In genomic region chr20:2524435-2525272, GRCh38 we compare ENCODE assay signal across 1 cellular context.
TF ChIP-seq lines count a peak whose summit lies in the region.

No MANE protein-coding gene starts in this region.

TF ChIP-seq in K562, 482 proteins besides CTCF, POLR2A, EP300 and RAD21 (continued from another document and continues in another):
- TF ChIP-seq, protein P1, sequence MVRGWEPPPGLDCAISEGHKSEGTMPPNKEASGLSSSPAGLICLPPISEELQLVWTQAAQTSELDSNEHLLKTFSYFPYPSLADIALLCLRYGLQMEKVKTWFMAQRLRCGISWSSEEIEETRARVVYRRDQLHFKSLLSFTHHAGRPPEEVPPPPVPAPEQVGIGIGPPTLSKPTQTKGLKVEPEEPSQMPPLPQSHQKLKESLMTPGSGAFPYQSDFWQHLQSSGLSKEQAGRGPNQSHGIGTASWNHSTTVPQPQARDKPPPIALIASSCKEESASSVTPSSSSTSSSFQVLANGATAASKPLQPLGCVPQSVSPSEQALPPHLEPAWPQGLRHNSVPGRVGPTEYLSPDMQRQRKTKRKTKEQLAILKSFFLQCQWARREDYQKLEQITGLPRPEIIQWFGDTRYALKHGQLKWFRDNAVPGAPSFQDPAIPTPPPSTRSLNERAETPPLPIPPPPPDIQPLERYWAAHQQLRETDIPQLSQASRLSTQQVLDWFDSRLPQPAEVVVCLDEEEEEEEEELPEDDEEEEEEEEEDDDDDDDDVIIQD (CRISPR knock-in tag; IDR thresholded peaks at IDR 0.05) = no peak
- no peak for TF ChIP-seq PURB (CRISPR knock-in tag; IDR thresholded peaks at IDR 0.05; ENCODE audit: low read depth)
- no peak for TF ChIP-seq ZNF140 (CRISPR knock-in tag; IDR thresholded peaks at IDR 0.05)
- TF ChIP-seq BMI1 (IDR thresholded peaks at IDR 0.05; ENCODE audit: low read length) = no peak
- no peak for TF ChIP-seq ZNF212 (CRISPR knock-in tag; IDR thresholded peaks at IDR 0.05)
- no peak for TF ChIP-seq ZNF263 (CRISPR knock-in tag; IDR thresholded peaks at IDR 0.05; ENCODE audit: borderline replicate concordance)
- peak; percentile 41 for TF ChIP-seq CHD1 (IDR thresholded peaks at IDR 0.05; ENCODE audit: low read length)
- TF ChIP-seq CHCHD3 (CRISPR knock-in tag; IDR thresholded peaks at IDR 0.05) = no peak
- no peak for TF ChIP-seq ZNF232 (CRISPR knock-in tag; IDR thresholded peaks at IDR 0.05)
- TF ChIP-seq SAFB2 (IDR thresholded peaks at IDR 0.05; ENCODE audit: borderline replicate concordance, low read depth, low read length, severe bottlenecking) = no peak
- peak; percentile 37 to 66; a peak in 1 of 4 replicates for TF ChIP-seq NONO (IDR thresholded peaks at IDR 0.05; ENCODE audit: low read depth in 2 of 2, low read length in 1 of 2)
- TF ChIP-seq ZNF3 (CRISPR knock-in tag; IDR thresholded peaks at IDR 0.05) = no peak
- no peak for TF ChIP-seq SOX6 (IDR thresholded peaks at IDR 0.05)
- TF ChIP-seq, protein P2, sequence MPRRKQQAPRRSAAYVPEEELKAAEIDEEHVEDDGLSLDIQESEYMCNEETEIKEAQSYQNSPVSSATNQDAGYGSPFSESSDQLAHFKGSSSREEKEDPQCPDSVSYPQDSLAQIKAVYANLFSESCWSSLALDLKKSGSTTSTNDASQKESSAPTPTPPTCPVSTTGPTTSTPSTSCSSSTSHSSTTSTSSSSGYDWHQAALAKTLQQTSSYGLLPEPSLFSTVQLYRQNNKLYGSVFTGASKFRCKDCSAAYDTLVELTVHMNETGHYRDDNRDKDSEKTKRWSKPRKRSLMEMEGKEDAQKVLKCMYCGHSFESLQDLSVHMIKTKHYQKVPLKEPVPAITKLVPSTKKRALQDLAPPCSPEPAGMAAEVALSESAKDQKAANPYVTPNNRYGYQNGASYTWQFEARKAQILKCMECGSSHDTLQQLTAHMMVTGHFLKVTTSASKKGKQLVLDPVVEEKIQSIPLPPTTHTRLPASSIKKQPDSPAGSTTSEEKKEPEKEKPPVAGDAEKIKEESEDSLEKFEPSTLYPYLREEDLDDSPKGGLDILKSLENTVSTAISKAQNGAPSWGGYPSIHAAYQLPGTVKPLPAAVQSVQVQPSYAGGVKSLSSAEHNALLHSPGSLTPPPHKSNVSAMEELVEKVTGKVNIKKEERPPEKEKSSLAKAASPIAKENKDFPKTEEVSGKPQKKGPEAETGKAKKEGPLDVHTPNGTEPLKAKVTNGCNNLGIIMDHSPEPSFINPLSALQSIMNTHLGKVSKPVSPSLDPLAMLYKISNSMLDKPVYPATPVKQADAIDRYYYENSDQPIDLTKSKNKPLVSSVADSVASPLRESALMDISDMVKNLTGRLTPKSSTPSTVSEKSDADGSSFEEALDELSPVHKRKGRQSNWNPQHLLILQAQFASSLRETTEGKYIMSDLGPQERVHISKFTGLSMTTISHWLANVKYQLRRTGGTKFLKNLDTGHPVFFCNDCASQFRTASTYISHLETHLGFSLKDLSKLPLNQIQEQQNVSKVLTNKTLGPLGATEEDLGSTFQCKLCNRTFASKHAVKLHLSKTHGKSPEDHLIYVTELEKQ (CRISPR knock-in tag; IDR thresholded peaks at IDR 0.05) = no peak
- TF ChIP-seq, protein P3, sequence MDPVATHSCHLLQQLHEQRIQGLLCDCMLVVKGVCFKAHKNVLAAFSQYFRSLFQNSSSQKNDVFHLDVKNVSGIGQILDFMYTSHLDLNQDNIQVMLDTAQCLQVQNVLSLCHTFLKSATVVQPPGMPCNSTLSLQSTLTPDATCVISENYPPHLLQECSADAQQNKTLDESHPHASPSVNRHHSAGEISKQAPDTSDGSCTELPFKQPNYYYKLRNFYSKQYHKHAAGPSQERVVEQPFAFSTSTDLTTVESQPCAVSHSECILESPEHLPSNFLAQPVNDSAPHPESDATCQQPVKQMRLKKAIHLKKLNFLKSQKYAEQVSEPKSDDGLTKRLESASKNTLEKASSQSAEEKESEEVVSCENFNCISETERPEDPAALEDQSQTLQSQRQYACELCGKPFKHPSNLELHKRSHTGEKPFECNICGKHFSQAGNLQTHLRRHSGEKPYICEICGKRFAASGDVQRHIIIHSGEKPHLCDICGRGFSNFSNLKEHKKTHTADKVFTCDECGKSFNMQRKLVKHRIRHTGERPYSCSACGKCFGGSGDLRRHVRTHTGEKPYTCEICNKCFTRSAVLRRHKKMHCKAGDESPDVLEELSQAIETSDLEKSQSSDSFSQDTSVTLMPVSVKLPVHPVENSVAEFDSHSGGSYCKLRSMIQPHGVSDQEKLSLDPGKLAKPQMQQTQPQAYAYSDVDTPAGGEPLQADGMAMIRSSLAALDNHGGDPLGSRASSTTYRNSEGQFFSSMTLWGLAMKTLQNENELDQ (CRISPR knock-in tag; IDR thresholded peaks at IDR 0.05; ENCODE audit: borderline replicate concordance) = no peak
- no peak for TF ChIP-seq ZNF561 (CRISPR knock-in tag; conservative IDR thresholded peaks at IDR 0.05)
- TF ChIP-seq SMC3 (conservative IDR thresholded peaks at IDR 0.05; ENCODE audit: insufficient read depth, low read depth, low read length) = 0 out of 2 replicates have a peak, but pooled peaks have one; percentile 5
- TF ChIP-seq SMAD3 (CRISPR knock-in tag; conservative IDR thresholded peaks at IDR 0.05) = no peak
- TF ChIP-seq SMARCA5 (IDR thresholded peaks at IDR 0.05) = no peak
- TF ChIP-seq PCBP2 (IDR thresholded peaks at IDR 0.05; ENCODE audit: low read depth, low read length, poor library complexity, severe bottlenecking) = no peak
- no peak for TF ChIP-seq POLR3G (IDR thresholded peaks at IDR 0.05; ENCODE audit: extremely low read depth, insufficient read length, insufficient replicate concordance)
- no peak for TF ChIP-seq MEIS2 (IDR thresholded peaks at IDR 0.05; ENCODE audit: partially characterized antibody)
- TF ChIP-seq ARID2 (IDR thresholded peaks at IDR 0.05) = no peak
- TF ChIP-seq ZFX (CRISPR knock-in tag; IDR thresholded peaks at IDR 0.05) = peak; percentile 93
- no peak for TF ChIP-seq CBX3 (IDR thresholded peaks at IDR 0.05; ENCODE audit: borderline replicate concordance in 1 of 2, low read length in 2 of 2)
- TF ChIP-seq NR4A1 (CRISPR knock-in tag; IDR thresholded peaks at IDR 0.05) = no peak
- no peak for TF ChIP-seq NR4A1 (tag; IDR thresholded peaks at IDR 0.05)
- peak; percentile 45 for TF ChIP-seq EGR1 (conservative IDR thresholded peaks at IDR 0.05)
- TF ChIP-seq, protein P4, sequence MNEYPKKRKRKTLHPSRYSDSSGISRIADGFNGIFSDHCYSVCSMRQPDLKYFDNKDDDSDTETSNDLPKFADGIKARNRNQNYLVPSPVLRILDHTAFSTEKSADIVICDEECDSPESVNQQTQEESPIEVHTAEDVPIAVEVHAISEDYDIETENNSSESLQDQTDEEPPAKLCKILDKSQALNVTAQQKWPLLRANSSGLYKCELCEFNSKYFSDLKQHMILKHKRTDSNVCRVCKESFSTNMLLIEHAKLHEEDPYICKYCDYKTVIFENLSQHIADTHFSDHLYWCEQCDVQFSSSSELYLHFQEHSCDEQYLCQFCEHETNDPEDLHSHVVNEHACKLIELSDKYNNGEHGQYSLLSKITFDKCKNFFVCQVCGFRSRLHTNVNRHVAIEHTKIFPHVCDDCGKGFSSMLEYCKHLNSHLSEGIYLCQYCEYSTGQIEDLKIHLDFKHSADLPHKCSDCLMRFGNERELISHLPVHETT (CRISPR knock-in tag; conservative IDR thresholded peaks at IDR 0.05 in 1 of 2, IDR thresholded peaks at IDR 0.05 in 1 of 2) = 0 out of 4 replicates have a peak, but pooled peaks of 1 of the 2 experiments have one; percentile 26
- TF ChIP-seq MAZ (CRISPR knock-in tag; conservative IDR thresholded peaks at IDR 0.05 in 1 of 2, IDR thresholded peaks at IDR 0.05 in 1 of 2) = 0 out of 4 replicates have a peak, but pooled peaks of 1 of the 2 experiments have one; percentile 18
- TF ChIP-seq ZNF77 (CRISPR knock-in tag; IDR thresholded peaks at IDR 0.05) = no peak
- TF ChIP-seq RBM17 (IDR thresholded peaks at IDR 0.05; ENCODE audit: borderline replicate concordance, low read depth, low read length) = no peak
- peak; percentile 40 for TF ChIP-seq POLR2B (IDR thresholded peaks at IDR 0.05; ENCODE audit: low read depth, partially characterized antibody)
- TF ChIP-seq ARHGAP35 (IDR thresholded peaks at IDR 0.05; ENCODE audit: partially characterized antibody) = no peak
- no peak for TF ChIP-seq ZNF76 (CRISPR knock-in tag; IDR thresholded peaks at IDR 0.05; ENCODE audit: borderline replicate concordance)
- TF ChIP-seq CREM (IDR thresholded peaks at IDR 0.05; ENCODE audit: low read depth) = peak; percentile 46; the same call in 1 of the 2 replicates
- TF ChIP-seq CTCFL (IDR thresholded peaks at IDR 0.05; ENCODE audit: borderline replicate concordance, insufficient read depth, low read depth, low read length, poor library complexity, severe bottlenecking) = peak; percentile 84
- TF ChIP-seq, protein P5, sequence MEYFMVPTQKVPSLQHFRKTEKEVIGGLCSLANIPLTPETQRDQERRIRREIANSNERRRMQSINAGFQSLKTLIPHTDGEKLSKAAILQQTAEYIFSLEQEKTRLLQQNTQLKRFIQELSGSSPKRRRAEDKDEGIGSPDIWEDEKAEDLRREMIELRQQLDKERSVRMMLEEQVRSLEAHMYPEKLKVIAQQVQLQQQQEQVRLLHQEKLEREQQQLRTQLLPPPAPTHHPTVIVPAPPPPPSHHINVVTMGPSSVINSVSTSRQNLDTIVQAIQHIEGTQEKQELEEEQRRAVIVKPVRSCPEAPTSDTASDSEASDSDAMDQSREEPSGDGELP (CRISPR knock-in tag; IDR thresholded peaks at IDR 0.05; ENCODE audit: borderline replicate concordance) = peak; percentile 69
- TF ChIP-seq SRSF1 (IDR thresholded peaks at IDR 0.05; ENCODE audit: low read depth, low read length) = no peak
- TF ChIP-seq HNRNPL (IDR thresholded peaks at IDR 0.05; ENCODE audit: low read depth, low read length) = no peak
- peak; percentile 43; the same call in 1 of the 2 replicates for TF ChIP-seq GATAD2B (IDR thresholded peaks at IDR 0.05; ENCODE audit: borderline replicate concordance)
- TF ChIP-seq TARDBP (IDR thresholded peaks at IDR 0.05) = no peak
- no peak for TF ChIP-seq ZNF57 (CRISPR knock-in tag; IDR thresholded peaks at IDR 0.05)
- no peak for TF ChIP-seq MECOM (CRISPR knock-in tag; IDR thresholded peaks at IDR 0.05)
- TF ChIP-seq, protein P6, sequence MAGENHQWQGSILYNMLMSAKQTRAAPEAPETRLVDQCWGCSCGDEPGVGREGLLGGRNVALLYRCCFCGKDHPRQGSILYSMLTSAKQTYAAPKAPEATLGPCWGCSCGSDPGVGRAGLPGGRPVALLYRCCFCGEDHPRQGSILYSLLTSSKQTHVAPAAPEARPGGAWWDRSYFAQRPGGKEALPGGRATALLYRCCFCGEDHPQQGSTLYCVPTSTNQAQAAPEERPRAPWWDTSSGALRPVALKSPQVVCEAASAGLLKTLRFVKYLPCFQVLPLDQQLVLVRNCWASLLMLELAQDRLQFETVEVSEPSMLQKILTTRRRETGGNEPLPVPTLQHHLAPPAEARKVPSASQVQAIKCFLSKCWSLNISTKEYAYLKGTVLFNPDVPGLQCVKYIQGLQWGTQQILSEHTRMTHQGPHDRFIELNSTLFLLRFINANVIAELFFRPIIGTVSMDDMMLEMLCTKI (IDR thresholded peaks at IDR 0.05; ENCODE audit: partially characterized antibody) = no peak
- no peak for TF ChIP-seq ESRRA (IDR thresholded peaks at IDR 0.05; ENCODE audit: borderline replicate concordance, low read depth)
- TF ChIP-seq PCBP1 (IDR thresholded peaks at IDR 0.05; ENCODE audit: low read depth, low read length, poor library complexity, severe bottlenecking) = peak; percentile 9
- TF ChIP-seq KLF16 (IDR thresholded peaks at IDR 0.05) = 0 out of 2 replicates have a peak, but pooled peaks have one; percentile 26
- no peak for TF ChIP-seq ZNF217 (CRISPR knock-in tag; IDR thresholded peaks at IDR 0.05)
- peak; percentile 91 for TF ChIP-seq RBFOX2 (IDR thresholded peaks at IDR 0.05; ENCODE audit: low read depth, low read length)
- TF ChIP-seq, protein P7, sequence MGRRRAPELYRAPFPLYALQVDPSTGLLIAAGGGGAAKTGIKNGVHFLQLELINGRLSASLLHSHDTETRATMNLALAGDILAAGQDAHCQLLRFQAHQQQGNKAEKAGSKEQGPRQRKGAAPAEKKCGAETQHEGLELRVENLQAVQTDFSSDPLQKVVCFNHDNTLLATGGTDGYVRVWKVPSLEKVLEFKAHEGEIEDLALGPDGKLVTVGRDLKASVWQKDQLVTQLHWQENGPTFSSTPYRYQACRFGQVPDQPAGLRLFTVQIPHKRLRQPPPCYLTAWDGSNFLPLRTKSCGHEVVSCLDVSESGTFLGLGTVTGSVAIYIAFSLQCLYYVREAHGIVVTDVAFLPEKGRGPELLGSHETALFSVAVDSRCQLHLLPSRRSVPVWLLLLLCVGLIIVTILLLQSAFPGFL (CRISPR knock-in tag; IDR thresholded peaks at IDR 0.05) = no peak
- TF ChIP-seq GMEB1 (CRISPR knock-in tag; IDR thresholded peaks at IDR 0.05) = no peak
- TF ChIP-seq ZEB2 (IDR thresholded peaks at IDR 0.05) = no peak
- peak; percentile 58; the same call in 1 of the 2 replicates for TF ChIP-seq PML (IDR thresholded peaks at IDR 0.05; ENCODE audit: low read length)
